In genomic region chr1:198620951-198621824, GRCh38 we compare ENCODE assay signal across 9 cellular contexts. TPM values are rescaled to one million over a fixed set of nuclear protein-coding genes. Genes with fewer than 3 reads are reported as not detected.
DNase-seq lines count a peak whose midpoint lies in the region; ATAC-seq and TF ChIP-seq lines count a peak whose summit lies in the region.
"Had no signal": no experiment of that assay in that cellular context is flagged by ENCODE, and none has a peak within 500 bp of the region (broad histone marks: within the 10 kb centered on the region; RNA-seq: fewer than 3 reads in every experiment).

No MANE protein-coding gene starts in this region.

- ATAC-seq in HG03575 (IDR thresholded peaks at IDR 0.05; ENCODE audit: extremely low read depth, insufficient number of reproducible peaks, low FRiP score, unreplicated experiment) (peak; percentile 49), aorta (ENCODE audit: low FRiP score) (peak; percentile 48), psoas muscle (no peak)
- ATAC-seq in activated CD8-positive, alpha-beta T cell treated with anti-CD3 and anti-CD28 coated beads, Interleukin-2, amount 10 ng/mL, durations not matched to agents 7 days and 5 days, result peak; percentile 77

- peak overlapping the region; percentile 99 for H3K27ac Mint-ChIP-seq in activated CD8-positive, alpha-beta T cell treated with anti-CD3 and anti-CD28 coated beads, Interleukin-2, amount 10 ng/mL, durations not matched to agents 7 days and 5 days

- no peaks in the 10 kb centered on the region for H3K36me3 ChIP-seq in BLaER1
- no peaks in the 10 kb centered on the region for H3K36me3 ChIP-seq in liver (ENCODE audit: control insufficient read depth in 4 of 4, insufficient read depth in 3 of 4, low read depth in 1 of 4, low read length in 3 of 4)
- no peaks in the 10 kb centered on the region for H3K36me3 ChIP-seq in aorta (ENCODE audit: control insufficient read depth in 1 of 2, insufficient read depth in 2 of 2, low read length in 1 of 2)
- H3K36me3 ChIP-seq in psoas muscle (ENCODE audit: insufficient read depth in 1 of 2, low read depth in 1 of 2), result no peaks in the 10 kb centered on the region

- intact Hi-C loops in aorta (cut with DNase I) (no loop called here), psoas muscle (cut with DNase I) (no loop called here)

- peaks cover 3% of the 10 kb centered on the region for H3K36me3 Mint-ChIP-seq in activated CD8-positive, alpha-beta T cell treated with anti-CD3 and anti-CD28 coated beads, Interleukin-2, amount 10 ng/mL, durations not matched to agents 7 days and 5 days (ENCODE audit: low read depth)

- TF ChIP-seq CTCF in GM20000 (IDR thresholded peaks at IDR 0.05; ENCODE audit: extremely low read depth, missing control alignments), result no peak
- TF ChIP-seq CTCF in liver (IDR thresholded peaks at IDR 0.05; ENCODE audit: low read depth, low read length, missing input control), result no peak
- TF ChIP-seq CTCF in psoas muscle (IDR thresholded peaks at IDR 0.05), result no peak

- peak overlapping the region; percentile 80 for H3K4me2 ChIP-seq in BLaER1

- H3K4me3 Mint-ChIP-seq in activated CD8-positive, alpha-beta T cell treated with anti-CD3 and anti-CD28 coated beads, Interleukin-2, amount 10 ng/mL, durations not matched to agents 7 days and 5 days, result peak overlapping the region; percentile 87

- H3K27me3 ChIP-seq in BLaER1 (no peaks in the 10 kb centered on the region), liver (ENCODE audit: control insufficient read depth in 4 of 4, insufficient read depth in 4 of 4, low read length in 3 of 4) (peaks cover 0 to 3% (median 0%) of the 10 kb centered on the region in 4 donors), aorta (ENCODE audit: control insufficient read depth in 1 of 2, insufficient read depth in 2 of 2, low read length in 1 of 2) (no peaks in the 10 kb centered on the region), psoas muscle (ENCODE audit: insufficient read depth in 3 of 3, low read length in 2 of 3) (no peaks in the 10 kb centered on the region)

- no peaks in the 10 kb centered on the region for H4K20me1 ChIP-seq in BLaER1

- CTCF ChIA-PET in activated CD8-positive, alpha-beta T cell treated with anti-CD3 and anti-CD28 coated beads, Interleukin-2, amount 10 ng/mL, durations not matched to agents 7 days and 5 days (lab: Charles Lee), result interaction anchor here (0.8 to 7.2 kb wide), 18 partner anchors 8 to 101 kb away, joined by 3 to 169 read pairs (median 7); partner anchors contain the start of genes ATP6V1G3 and PTPRC

- H3K4me1 ChIP-seq in BLaER1, result peaks cover 44% of the 10 kb centered on the region
- H3K4me1 ChIP-seq in liver (ENCODE audit: control insufficient read depth in 4 of 4, insufficient read depth in 4 of 4, low read length in 3 of 4), result no peaks in the 10 kb centered on the region
- no peaks in the 10 kb centered on the region for H3K4me1 ChIP-seq in aorta (ENCODE audit: control insufficient read depth in 1 of 2, insufficient read depth in 2 of 2, low read length in 2 of 2)
- no peaks in the 10 kb centered on the region for H3K4me1 ChIP-seq in psoas muscle

- H3K4me1 Mint-ChIP-seq in activated CD8-positive, alpha-beta T cell treated with anti-CD3 and anti-CD28 coated beads, Interleukin-2, amount 10 ng/mL, durations not matched to agents 7 days and 5 days (ENCODE audit: low read depth), result peaks cover 89% of the 10 kb centered on the region

- DNase-seq in GM20000 (ENCODE audit: low spot score), result peak; percentile 39
- DNase-seq in activated CD8-positive, alpha-beta T cell treated with anti-CD3 and anti-CD28 coated beads, Interleukin-2, amount 10 ng/mL, durations not matched to agents 7 days and 5 days, result peak; percentile 86
- DNase-seq in aorta, result peak in 1 of 2 donors; percentile 38
- no peak for DNase-seq in psoas muscle
- no peak for DNase-seq in AG08395 (ENCODE audit: low spot score)

- POLR2A ChIA-PET in activated CD8-positive, alpha-beta T cell treated with anti-CD3 and anti-CD28 coated beads, Interleukin-2, amount 10 ng/mL, durations not matched to agents 7 days and 5 days (lab: Charles Lee), result interaction anchor here (0.7 to 7.4 kb wide), 24 partner anchors 8 to 463 kb away, joined by 3 to 215 read pairs (median 6); partner anchors contain the start of gene PTPRC

- 76% methylated on average over 10 of the region's 10 CpGs for WGBS in liver
- WGBS in aorta, 2 donors, result 92 to 93% methylated on average over 10 of the region's 10 CpGs
- 77 to 82% (median 82%) methylated on average over 10 of the region's 10 CpGs for WGBS in psoas muscle, 3 donors

- H3K9ac ChIP-seq in BLaER1 (peak overlapping the region; percentile 71), liver (ENCODE audit: low read depth in 1 of 2, low read length in 2 of 2) (no peak overlapping the region)

- H3K9me3 ChIP-seq in BLaER1, result no peaks in the 10 kb centered on the region
- no peaks in the 10 kb centered on the region for H3K9me3 ChIP-seq in liver (ENCODE audit: control insufficient read depth in 4 of 4, low read length in 3 of 4)
- no peaks in the 10 kb centered on the region for H3K9me3 ChIP-seq in aorta (ENCODE audit: control insufficient read depth, low read length)
- H3K9me3 ChIP-seq in psoas muscle, result no peaks in the 10 kb centered on the region

- H3K9me3 Mint-ChIP-seq in activated CD8-positive, alpha-beta T cell treated with anti-CD3 and anti-CD28 coated beads, Interleukin-2, amount 10 ng/mL, durations not matched to agents 7 days and 5 days (ENCODE audit: insufficient read depth), result no peaks in the 10 kb centered on the region

- H3K4me3 ChIP-seq in BLaER1, result peak overlapping the region; percentile 38; the same call in 1 of the 2 replicates
- H3K4me3 ChIP-seq in liver (ENCODE audit: low read depth in 1 of 3, low read length in 3 of 3), result no peak overlapping the region
- H3K4me3 ChIP-seq in aorta (ENCODE audit: low read length in 2 of 2), result no peak overlapping the region
- H3K4me3 ChIP-seq in psoas muscle, result no peak overlapping the region

- TF ChIP-seq RAD21 in liver (IDR thresholded peaks at IDR 0.05), result no peak

- H3K27ac ChIP-seq in BLaER1 (peak overlapping the region; percentile 88), liver (ENCODE audit: low read depth in 1 of 2, low read length in 2 of 2) (peak overlapping the region; percentile 57 to 81), aorta (ENCODE audit: low read depth in 1 of 2, low read length in 2 of 2) (no peak overlapping the region), psoas muscle (no peak overlapping the region)

- H3K27me3 Mint-ChIP-seq in activated CD8-positive, alpha-beta T cell treated with anti-CD3 and anti-CD28 coated beads, Interleukin-2, amount 10 ng/mL, durations not matched to agents 7 days and 5 days (ENCODE audit: low read depth), result no peaks in the 10 kb centered on the region

TF ChIP-seq in liver, 16 proteins besides CTCF, POLR2A, EP300 and RAD21 (continues in another document):
- TF ChIP-seq TAF1 (conservative IDR thresholded peaks at IDR 0.05) (no peak), HNF4A (conservative IDR thresholded peaks at IDR 0.05) (no peak), ATF3 (IDR thresholded peaks at IDR 0.05) (no peak), GABPA (IDR thresholded peaks at IDR 0.05 in 1 of 2, conservative IDR thresholded peaks at IDR 0.05 in 1 of 2) (no peak), HNF4G (IDR thresholded peaks at IDR 0.05) (no peak), JUND (IDR thresholded peaks at IDR 0.05) (no peak), FOXA2 (IDR thresholded peaks at IDR 0.05) (no peak), YY1 (IDR thresholded peaks at IDR 0.05) (no peak), EGR1 (IDR thresholded peaks at IDR 0.05; ENCODE audit: low read depth in 2 of 2) (no peak), MAX (IDR thresholded peaks at IDR 0.05) (no peak), NR2F2 (IDR thresholded peaks at IDR 0.05) (no peak), SP1 (IDR thresholded peaks at IDR 0.05) (no peak), FOXA1 (IDR thresholded peaks at IDR 0.05) (no peak), ZBTB33 (IDR thresholded peaks at IDR 0.05) (no peak)

RNA-seq across cellular contexts. Expression of gene PTPRC, which starts 17.7 kb away (rescaled TPM):
- 100 to 1,000 TPM; 604 to 619 TPM for total RNA-seq in activated CD8-positive, alpha-beta T cell treated with anti-CD3 and anti-CD28 coated beads, Interleukin-2, amount 10 ng/mL, durations not matched to agents 7 days and 5 days
- total RNA-seq in liver (10 to 100 TPM; 25.2 to 34.1 TPM), aorta (10 to 100 TPM; 46.6 to 89.9 TPM), psoas muscle (1 to 10 TPM; 3.9 to 7.0 (median 4.9) TPM)
- polyA plus RNA-seq in liver (1 to 10 TPM; 5.8 to 7.3 TPM), aorta (10 to 100 TPM in 1 of 2 donors, 1 to 10 TPM in 1; 1.4 to 12.9 TPM), psoas muscle (under 1 TPM; 0.42 to 0.63 (median 0.51) TPM)
- total RNA-seq: bronchial epithelial cell had no signal

Comparison
In these comparisons a context has a peak if more than half of its experiments do, and no peak if none do; other contexts are left out.
1. H3K27ac ChIP-seq: peak in BLaER1 (single experiment) and liver (2 of 2); none in aorta (0 of 2) and psoas muscle (single experiment).
2. DNase-seq: peak in GM20000 (single experiment) and activated CD8-positive, alpha-beta T cell treated with anti-CD3 and anti-CD28 coated beads, Interleukin-2, amount 10 ng/mL, durations not matched to agents 7 days and 5 days (single experiment); none in psoas muscle (0 of 2) and AG08395 (single experiment).
3. ATAC-seq: peak in HG03575 (single experiment), activated CD8-positive, alpha-beta T cell treated with anti-CD3 and anti-CD28 coated beads, Interleukin-2, amount 10 ng/mL, durations not matched to agents 7 days and 5 days (single experiment) and aorta (single experiment); none in psoas muscle (0 of 4).
4. RNA of gene PTPRC, which starts 17.7 kb away (total RNA-seq): 604 to 619 TPM in activated CD8-positive, alpha-beta T cell treated with anti-CD3 and anti-CD28 coated beads, Interleukin-2, amount 10 ng/mL, durations not matched to agents 7 days and 5 days; 46.6 to 89.9 TPM in aorta, 25.2 to 34.1 TPM in liver and 3.9 to 7.0 TPM in psoas muscle; every median in the first group is over 4 times any median in the second.